ENCODE assay signal across 1 cellular context in the genomic region with DNA sequence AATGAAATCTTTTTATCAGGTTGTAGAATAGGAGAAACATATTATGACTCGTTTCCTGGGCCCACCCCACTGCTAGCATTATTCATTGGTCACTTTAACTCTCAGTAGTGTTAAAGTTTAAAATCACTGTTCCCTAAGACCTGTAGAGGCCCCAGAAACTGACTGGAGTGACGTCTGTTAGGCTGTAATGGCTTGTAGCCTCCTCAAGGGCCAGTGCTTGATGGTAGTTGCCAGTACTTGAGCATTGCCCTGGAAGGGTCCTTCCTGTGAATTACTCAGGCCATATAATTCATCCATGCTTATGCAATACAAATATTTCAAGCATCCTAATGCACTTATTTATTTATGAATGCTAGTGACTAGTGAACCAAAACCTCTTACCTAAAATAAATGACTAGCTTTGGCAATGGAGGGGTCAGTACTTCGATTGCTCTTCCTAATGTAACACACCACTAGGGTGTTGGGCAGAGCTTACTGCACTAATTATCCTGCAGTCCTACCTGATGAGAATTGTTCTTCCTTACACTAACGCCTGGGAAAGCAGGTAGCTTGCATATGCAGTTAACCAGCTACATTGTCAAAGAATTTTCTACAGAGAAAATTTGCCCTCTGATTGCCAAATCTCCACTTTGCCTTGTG.
TF ChIP-seq lines count a peak whose summit lies in the region.

No MANE protein-coding gene starts in this region.

TF ChIP-seq in liver, 16 proteins besides CTCF, POLR2A, EP300 and RAD21 (continued from another document):
- TF ChIP-seq REST (IDR thresholded peaks at IDR 0.05): no peak
- no peak for TF ChIP-seq RXRA (IDR thresholded peaks at IDR 0.05)
- TF ChIP-seq GABPA (IDR thresholded peaks at IDR 0.05 in 1 of 2, conservative IDR thresholded peaks at IDR 0.05 in 1 of 2): no peak
- no peak for TF ChIP-seq HNF4A (conservative IDR thresholded peaks at IDR 0.05)
- no peak for TF ChIP-seq EGR1 (IDR thresholded peaks at IDR 0.05; ENCODE audit: low read depth in 2 of 2)
- TF ChIP-seq TAF1 (conservative IDR thresholded peaks at IDR 0.05): no peak
- TF ChIP-seq NR2F2 (IDR thresholded peaks at IDR 0.05): no peak
- TF ChIP-seq SP1 (IDR thresholded peaks at IDR 0.05): no peak
- TF ChIP-seq HNF4G (IDR thresholded peaks at IDR 0.05): no peak
TF ChIP-seq in liver: peak in this region for 0.
